ENCODE assay signal across 8 cellular contexts in the genomic region with DNA sequence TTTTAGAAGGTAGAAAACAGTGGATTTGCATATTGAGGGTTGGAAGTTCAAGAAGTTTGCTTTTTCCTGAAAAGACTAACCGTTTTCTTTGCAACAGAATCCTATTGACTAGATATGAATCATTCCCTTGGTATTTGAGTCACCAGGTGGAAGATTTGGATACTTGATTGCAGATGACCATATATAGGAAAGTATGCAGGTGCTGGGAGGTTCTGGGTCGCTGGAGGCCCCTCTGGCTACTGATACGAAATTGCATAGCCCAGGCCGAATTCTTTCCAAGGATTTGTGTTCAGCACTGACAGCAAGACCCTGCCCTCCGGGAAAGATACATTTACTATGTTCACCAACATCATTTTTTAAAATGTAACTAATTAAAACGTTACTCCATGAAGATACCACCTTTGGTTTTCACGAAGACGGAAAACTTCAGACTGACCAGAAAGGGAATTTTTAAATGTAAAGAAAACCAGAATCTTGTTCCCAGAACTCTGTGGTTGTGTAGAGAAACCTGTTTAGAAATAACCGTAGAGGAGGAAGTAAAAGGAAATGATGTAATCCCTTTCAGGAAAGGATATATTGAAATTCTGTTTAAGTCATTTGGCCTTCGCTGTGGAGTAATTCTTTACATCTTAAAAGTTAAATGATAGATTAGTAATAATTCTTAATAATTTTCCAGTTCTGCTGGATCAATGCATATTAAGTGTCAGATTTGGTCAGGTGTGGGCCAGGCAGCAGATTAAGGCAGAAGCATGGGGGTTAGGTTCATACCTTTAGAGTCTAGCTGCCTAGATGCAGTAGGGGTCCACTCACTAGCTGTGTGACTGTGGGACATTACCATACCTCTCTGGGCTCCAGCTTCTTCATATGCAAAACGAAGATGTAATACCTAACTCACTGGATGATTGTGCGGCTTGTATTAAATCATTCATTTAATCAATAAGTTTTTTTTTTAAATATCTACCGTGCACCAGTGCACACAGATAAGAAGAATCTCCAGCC. TPM values are rescaled to one million over a fixed set of nuclear protein-coding genes. Genes with fewer than 3 reads are reported as not detected.
DNase-seq lines count a peak whose midpoint lies in the region; ATAC-seq and TF ChIP-seq lines count a peak whose summit lies in the region.

No MANE protein-coding gene starts in this region.

- no peak overlapping the region for H3K4me3 Mint-ChIP-seq in CD8-positive, alpha-beta memory T cell

- H3K9me3 Mint-ChIP-seq in CD8-positive, alpha-beta memory T cell: peaks cover 0 to 2% (median 0%) of the 10 kb centered on the region in 5 donors

- peak; percentile 81 for DNase-seq in HT1080 (ENCODE audit: low read depth)
- peak; percentile 76 for DNase-seq in RWPE2 (ENCODE audit: low spot score)
- DNase-seq in CD8-positive, alpha-beta memory T cell: no peak
- no peak for DNase-seq in activated T-cell treated with anti-CD3 and anti-CD28 coated beads, Interleukin-2, amount 50 U/mL, for 48 hours
- DNase-seq in SHP77 (lab: John Stamatoyannopoulos, UW): no peak
- DNase-seq in Karpas-422: no peak

- H3K36me3 ChIP-seq in RWPE2 (ENCODE audit: low read depth): peaks cover 52% of the 10 kb centered on the region
- peaks cover 0 to 10% of the 10 kb centered on the region in 2 donors for H3K36me3 ChIP-seq in gastroesophageal sphincter
- no peaks in the 10 kb centered on the region for H3K36me3 ChIP-seq in rectal smooth muscle tissue (ENCODE audit: control insufficient read depth, insufficient read depth, low read length)
- H3K36me3 ChIP-seq in CD8-positive, alpha-beta memory T cell (ENCODE audit: insufficient read depth, low read length): no peaks in the 10 kb centered on the region
- no peaks in the 10 kb centered on the region for H3K36me3 ChIP-seq in Karpas-422 (ENCODE audit: insufficient read depth, low read length)

- H3K27ac ChIP-seq in RWPE2 (ENCODE audit: poor library complexity, severe bottlenecking) (peak overlapping the region; percentile 99), gastroesophageal sphincter (peak overlapping the region; percentile 14 to 96 (median 85)), rectal smooth muscle tissue (ENCODE audit: low read depth, low read length) (peak overlapping the region; percentile 86), Karpas-422 (ENCODE audit: low read length) (no peak overlapping the region)
- no peak overlapping the region for H3K27ac ChIP-seq in CD8-positive, alpha-beta memory T cell (ENCODE audit: low read depth, low read length)

- no peak for TF ChIP-seq EP300 in gastroesophageal sphincter (IDR thresholded peaks at IDR 0.05)

- POLR2A ChIA-PET in CD8-positive, alpha-beta memory T cell (lab: Charles Lee): no interaction called here

- CTCF ChIA-PET in CD8-positive, alpha-beta memory T cell (lab: Charles Lee): no interaction called here

- no peak for TF ChIP-seq CTCF in RWPE2 (IDR thresholded peaks at IDR 0.05; ENCODE audit: poor library complexity, severe bottlenecking)
- TF ChIP-seq CTCF in gastroesophageal sphincter (IDR thresholded peaks at IDR 0.05): no peak

- no peaks in the 10 kb centered on the region for H3K9me2 ChIP-seq in Karpas-422 (replicated peaks; ENCODE audit: insufficient read depth, low read length)

- peaks cover 3 to 5% (median 5%) of the 10 kb centered on the region in 3 donors for H3K4me1 Mint-ChIP-seq in CD8-positive, alpha-beta memory T cell

- TF ChIP-seq POLR2A in gastroesophageal sphincter (IDR thresholded peaks at IDR 0.05): no peak

- no peaks in the 10 kb centered on the region for H4K20me1 ChIP-seq in Karpas-422 (ENCODE audit: insufficient read depth, low read depth, low read length)

- no peaks in the 10 kb centered on the region for H3K36me3 Mint-ChIP-seq in CD8-positive, alpha-beta memory T cell

- H3K9me3 ChIP-seq in RWPE2 (ENCODE audit: severe bottlenecking) (no peaks in the 10 kb centered on the region), gastroesophageal sphincter (no peaks in the 10 kb centered on the region), Karpas-422 (ENCODE audit: low read length) (no peaks in the 10 kb centered on the region)
- H3K9me3 ChIP-seq in CD8-positive, alpha-beta memory T cell (ENCODE audit: low read length): no peaks in the 10 kb centered on the region

- 43 to 58% methylated on average over 11 to 13 of the region's 13 CpGs for WGBS in gastroesophageal sphincter (ENCODE audit: low coverage in 1 of 2), 2 donors

- H3K27me3 Mint-ChIP-seq in CD8-positive, alpha-beta memory T cell: peaks cover 19 to 61% of the 10 kb centered on the region in 2 donors

- no peaks in the 10 kb centered on the region for H3K79me2 ChIP-seq in Karpas-422 (ENCODE audit: low read length)

- H3K4me2 ChIP-seq in Karpas-422 (ENCODE audit: low read depth, low read length, poor library complexity, severe bottlenecking): no peak overlapping the region

- ATAC-seq in RWPE2 (ENCODE audit: low read depth) (peak; percentile 75), gastroesophageal sphincter (peak; percentile 37)

- H3K27me3 ChIP-seq in RWPE2 (ENCODE audit: insufficient read depth, poor library complexity, severe bottlenecking) (no peaks in the 10 kb centered on the region), gastroesophageal sphincter (no peaks in the 10 kb centered on the region), rectal smooth muscle tissue (ENCODE audit: control insufficient read depth, insufficient read depth, low read length) (no peaks in the 10 kb centered on the region), Karpas-422 (ENCODE audit: low read length) (no peaks in the 10 kb centered on the region)
- H3K27me3 ChIP-seq in CD8-positive, alpha-beta memory T cell (ENCODE audit: insufficient read depth, low read length, poor library complexity, severe bottlenecking): peaks cover 20% of the 10 kb centered on the region

- H3K9ac ChIP-seq in rectal smooth muscle tissue (ENCODE audit: low read length) (no peak overlapping the region), Karpas-422 (ENCODE audit: low read length) (no peak overlapping the region)

- H3K4me3 ChIP-seq in RWPE2 (ENCODE audit: severe bottlenecking) (peak overlapping the region; percentile 87), gastroesophageal sphincter (peak overlapping the region; percentile 44 to 61), rectal smooth muscle tissue (ENCODE audit: low read length) (peak overlapping the region; percentile 86), Karpas-422 (ENCODE audit: low read length) (no peak overlapping the region)
- no peak overlapping the region for H3K4me3 ChIP-seq in CD8-positive, alpha-beta memory T cell (ENCODE audit: low read length)

- H2AFZ ChIP-seq in Karpas-422 (ENCODE audit: low read length): no peak overlapping the region

- no peak overlapping the region for H3K27ac Mint-ChIP-seq in CD8-positive, alpha-beta memory T cell

- H3K4me1 ChIP-seq in RWPE2 (ENCODE audit: insufficient read depth, poor library complexity, severe bottlenecking): peaks cover 41% of the 10 kb centered on the region
- peaks cover 0 to 40% (median 3%) of the 10 kb centered on the region in 3 donors for H3K4me1 ChIP-seq in gastroesophageal sphincter
- peaks cover 6% of the 10 kb centered on the region for H3K4me1 ChIP-seq in rectal smooth muscle tissue (ENCODE audit: control insufficient read depth, insufficient read depth, low read length)
- H3K4me1 ChIP-seq in CD8-positive, alpha-beta memory T cell (ENCODE audit: insufficient read depth, low read length): no peaks in the 10 kb centered on the region
- no peaks in the 10 kb centered on the region for H3K4me1 ChIP-seq in Karpas-422 (ENCODE audit: low read length)

RNA-seq across cellular contexts. Expression of a gene that starts 1.1 kb away (rescaled TPM):
- total RNA-seq in HT1080 (2014; rRNA removed; shearing (Covaris generic)): 102 and 112 TPM in 2 replicates
- polyA plus RNA-seq in HT1080 (2015; cell fraction: cytosol; rRNA removed): 62.2 and 71.6 TPM in 2 replicates
- 87.5 and 105 TPM in 2 replicates for polyA plus RNA-seq in HT1080 (2015; cell fraction: nucleus; rRNA removed)
- total RNA-seq in gastroesophageal sphincter: 100 to 1,000 TPM in 2 of 4 donors, 10 to 100 TPM in 2; 22.3 to 253 (median 150) TPM
- total RNA-seq in CD8-positive, alpha-beta memory T cell: not detected
- polyA plus RNA-seq in CD8-positive, alpha-beta memory T cell: not detected
- total RNA-seq in Karpas-422 (2014; rRNA removed; shearing (Covaris generic); ENCODE audit: low replicate concordance): not detected in 2 replicates

Comparison
In these comparisons a context has a peak if more than half of its experiments do, and no peak if none do; other contexts are left out.
1. DNase-seq: peak in HT1080 (single experiment) and RWPE2 (single experiment); none in CD8-positive, alpha-beta memory T cell (0 of 5), activated T-cell treated with anti-CD3 and anti-CD28 coated beads, Interleukin-2, amount 50 U/mL, for 48 hours (0 of 2), SHP77 (0 of 2) and Karpas-422 (single experiment).
2. H3K27ac ChIP-seq: peak in RWPE2 (single experiment), gastroesophageal sphincter (4 of 4) and rectal smooth muscle tissue (single experiment); none in CD8-positive, alpha-beta memory T cell (single experiment) and Karpas-422 (single experiment).
3. H3K4me3 ChIP-seq: peak in RWPE2 (single experiment), gastroesophageal sphincter (2 of 2) and rectal smooth muscle tissue (single experiment); none in CD8-positive, alpha-beta memory T cell (single experiment) and Karpas-422 (single experiment).
4. RNA of a gene that starts 1.1 kb away (total RNA-seq): 22.3 to 253 TPM in gastroesophageal sphincter and 102 to 112 TPM in HT1080; not detected in CD8-positive, alpha-beta memory T cell and not detected in Karpas-422; every median in the first group is over 10 times any median in the second.